ENCODE assay signal across 18 cellular contexts in genomic region chr4:1462009-1462767, GRCh38. TPM values are rescaled to one million over a fixed set of nuclear protein-coding genes. Genes with fewer than 3 reads are reported as not detected.
"Had no signal": no experiment of that assay in that cellular context is flagged by ENCODE, and none has a peak within 500 bp of the region (broad histone marks: within the 10 kb centered on the region; RNA-seq: fewer than 3 reads in every experiment).

No MANE protein-coding gene starts in this region.

- H3K9me3 ChIP-seq: lower lobe of right lung, suprapubic skin had no signal

- ATAC-seq: activated CD4-positive, alpha-beta T cell treated with anti-CD3 and anti-CD28 coated beads for 36 hours; foreskin keratinocyte; lower lobe of right lung; stimulated activated naive CD8-positive, alpha-beta T cell treated with anti-CD3 and anti-CD28 coated beads, Interleukin-15, Interleukin-2, amounts not matched to agents 100 U/mL and 50 U/mL, for 24 hours had no signal

- DNase-seq: activated CD4-positive, alpha-beta memory T cell treated with anti-CD3 and anti-CD28 coated beads for 36 hours; activated CD4-positive, alpha-beta T cell treated with anti-CD3 and anti-CD28 coated beads for 36 hours; anterior cingulate cortex; brain microvascular endothelial cell; effector memory CD4-positive, alpha-beta T cell; foreskin keratinocyte; immature natural killer cell; left cardiac atrium; midbrain; stimulated activated CD4-positive, alpha-beta T cell treated with anti-CD3 and anti-CD28 coated beads, Interleukin-4, amount 100 ng/mL, for 4 hours; stimulated activated naive CD8-positive, alpha-beta T cell treated with anti-CD3 and anti-CD28 coated beads, Interleukin-15, Interleukin-2, amounts not matched to agents 100 U/mL and 50 U/mL, for 24 hours; trophoblast cell had no signal

- H3K36me3 Mint-ChIP-seq: activated CD4-positive, alpha-beta memory T cell treated with anti-CD3 and anti-CD28 coated beads for 36 hours; immature natural killer cell had no signal

- H3K27ac Mint-ChIP-seq: activated CD4-positive, alpha-beta memory T cell treated with anti-CD3 and anti-CD28 coated beads for 36 hours; activated CD4-positive, alpha-beta T cell treated with anti-CD3 and anti-CD28 coated beads for 36 hours; immature natural killer cell; T-helper 1 cell treated with Interleukin-12 subunit alpha and Interleukin-12 subunit beta and Interleukin-4 antibody, amounts not matched to agents 30 μg/mL and 1 μg/mL, for 36 hours had no signal

- H3K9me3 Mint-ChIP-seq: activated CD4-positive, alpha-beta memory T cell treated with anti-CD3 and anti-CD28 coated beads for 36 hours had no signal

- H3K27ac ChIP-seq: brain microvascular endothelial cell, foreskin keratinocyte, lower lobe of right lung, skin epidermis, suprapubic skin, WERI-Rb-1 had no signal

- H3K4me3 Mint-ChIP-seq: activated CD4-positive, alpha-beta memory T cell treated with anti-CD3 and anti-CD28 coated beads for 36 hours; activated CD4-positive, alpha-beta T cell treated with anti-CD3 and anti-CD28 coated beads for 36 hours; immature natural killer cell; T-helper 1 cell treated with Interleukin-12 subunit alpha and Interleukin-12 subunit beta and Interleukin-4 antibody, amounts not matched to agents 30 μg/mL and 1 μg/mL, for 36 hours had no signal

- H3K4me1 ChIP-seq: foreskin keratinocyte, lower lobe of right lung, suprapubic skin had no signal

- H3K4me1 Mint-ChIP-seq: activated CD4-positive, alpha-beta T cell treated with anti-CD3 and anti-CD28 coated beads for 36 hours; immature natural killer cell had no signal

RNA-seq across cellular contexts. Expression of gene NKX1-1, which starts 55.9 kb away (rescaled TPM):
- total RNA-seq: activated CD4-positive, alpha-beta memory T cell treated with anti-CD3 and anti-CD28 coated beads for 36 hours; activated CD4-positive, alpha-beta T cell treated with anti-CD3 and anti-CD28 coated beads for 36 hours; foreskin keratinocyte; left cardiac atrium; lower lobe of right lung; myocyte; suprapubic skin had no signal
